ENCODE assay signal across 8 cellular contexts in the genomic region with DNA sequence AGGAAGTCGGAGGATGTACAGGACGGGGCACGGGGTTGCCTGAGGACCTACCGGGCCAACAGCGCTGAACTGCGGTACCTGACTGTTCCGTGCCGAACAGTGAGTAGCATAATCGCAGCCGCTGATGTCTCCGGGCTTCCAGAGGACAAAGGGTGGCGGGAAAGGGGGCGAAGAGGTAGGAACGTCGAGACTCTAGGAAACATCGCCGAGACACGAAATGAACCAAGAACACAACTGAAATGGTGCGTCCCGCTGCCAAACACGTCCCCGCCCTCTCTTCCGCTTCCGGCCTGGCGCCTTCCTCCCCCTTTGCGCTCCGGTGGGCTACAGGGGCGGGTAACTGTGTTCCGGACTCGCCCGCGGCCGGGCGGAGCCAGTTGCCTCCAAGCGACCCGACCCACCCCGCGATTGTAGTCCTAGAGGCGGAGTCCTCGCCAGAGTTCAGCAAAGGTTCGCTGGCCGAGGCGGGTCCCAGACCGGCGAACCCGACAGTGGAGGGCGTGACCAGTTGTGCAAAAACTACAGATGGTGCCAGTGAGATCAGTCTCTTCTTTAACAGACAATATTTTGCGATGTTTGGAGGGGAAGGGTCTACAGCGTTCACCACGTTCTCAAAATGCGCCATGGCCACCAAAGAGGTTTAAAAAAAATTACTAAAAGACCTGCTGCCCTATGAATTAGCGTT. TPM values are rescaled to one million over a fixed set of nuclear protein-coding genes. Genes with fewer than 3 reads are reported as not detected.
A peak's percentile ranks its signal among the peaks of the same experiment; 100 is the strongest.
DNase-seq lines count a peak whose midpoint lies in the region; ATAC-seq and TF ChIP-seq lines count a peak whose summit lies in the region.

MRPS31 (minus strand) TSS at position 257 of the 685 bp plus-strand sequence; CDS start at position 203, 54 bp downstream.

- H3K27ac Mint-ChIP-seq in activated CD4-positive, alpha-beta T cell treated with anti-CD3 and anti-CD28 coated beads, Interleukin-2, amount 10 ng/mL, durations not matched to agents 24 days and 14 days, result peak within 1 kb of the TSS; percentile 98

- H3K4me3 ChIP-seq in BJ (ENCODE audit: low read depth, low read length) (peak within 1 kb of the TSS; percentile 54), coronary artery (peak within 1 kb of the TSS; percentile 80)

- H3K27me3 ChIP-seq in BJ (ENCODE audit: control insufficient read depth, insufficient read depth, low read length), result no peaks in the 10 kb centered on the region

- peak; percentile 47 for DNase-seq in BJ (ENCODE audit: low read depth)
- DNase-seq in NCI-H526 treated with DMSO at 0.1 percent for 48 hours (lab: John Stamatoyannopoulos, UW), result peak; percentile 93
- peak; percentile 98 for DNase-seq in activated CD4-positive, alpha-beta T cell treated with anti-CD3 and anti-CD28 coated beads, Interleukin-2, amount 10 ng/mL, durations not matched to agents 24 days and 14 days
- DNase-seq in coronary artery (ENCODE audit: low spot score), result peak; percentile 97
- peak; percentile 97 for DNase-seq in left kidney (ENCODE audit: low read depth, low spot score)
- peak; percentile 95 to 96 for DNase-seq in stimulated activated CD4-positive, alpha-beta T cell treated with anti-CD3 and anti-CD28 coated beads, Interleukin-2, amount 100 ng/mL, for 24 hours

- no peaks in the 10 kb centered on the region for H3K27me3 Mint-ChIP-seq in activated CD4-positive, alpha-beta T cell treated with anti-CD3 and anti-CD28 coated beads, Interleukin-2, amount 10 ng/mL, durations not matched to agents 24 days and 14 days

- H3K36me3 ChIP-seq in BJ (ENCODE audit: control insufficient read depth, insufficient read depth, low read length), result no peaks in the 10 kb centered on the region

- H3K4me3 Mint-ChIP-seq in activated CD4-positive, alpha-beta T cell treated with anti-CD3 and anti-CD28 coated beads, Interleukin-2, amount 10 ng/mL, durations not matched to agents 24 days and 14 days, result peak within 1 kb of the TSS; percentile 98

- no peaks in the 10 kb centered on the region for H3K9me3 Mint-ChIP-seq in activated CD4-positive, alpha-beta T cell treated with anti-CD3 and anti-CD28 coated beads, Interleukin-2, amount 10 ng/mL, durations not matched to agents 24 days and 14 days

- peaks cover 30% of the 10 kb centered on the region for H3K4me1 Mint-ChIP-seq in activated CD4-positive, alpha-beta T cell treated with anti-CD3 and anti-CD28 coated beads, Interleukin-2, amount 10 ng/mL, durations not matched to agents 24 days and 14 days

- peak within 1 kb of the TSS; percentile 84 to 85 for H3K27ac ChIP-seq in coronary artery

- peaks cover 12% of the 10 kb centered on the region for H3K36me3 Mint-ChIP-seq in activated CD4-positive, alpha-beta T cell treated with anti-CD3 and anti-CD28 coated beads, Interleukin-2, amount 10 ng/mL, durations not matched to agents 24 days and 14 days (ENCODE audit: low read depth)

- CTCF ChIA-PET in BJ (lab: Yijun Ruan, JAX), result no interaction called here

- POLR2A ChIA-PET in BJ (lab: Charles Lee), result no interaction called here

- ATAC-seq in GM19324 (IDR thresholded peaks at IDR 0.05; ENCODE audit: low FRiP score, unreplicated experiment), result peak; percentile 97
- ATAC-seq in HG03469 (IDR thresholded peaks at IDR 0.05; ENCODE audit: unreplicated experiment), result peak; percentile 95

- TF ChIP-seq CTCF in BJ (IDR thresholded peaks at IDR 0.05; ENCODE audit: insufficient read depth, low read depth, low read length) (no peak), coronary artery (IDR thresholded peaks at IDR 0.05) (no peak)

- intact Hi-C loops in activated CD4-positive, alpha-beta T cell treated with anti-CD3 and anti-CD28 coated beads, Interleukin-2, amount 10 ng/mL, durations not matched to agents 24 days and 14 days (cut with micrococcal nuclease), result loop anchor here (1.0 to 10.0 kb wide), 5 partner anchors 18 to 988 kb away; partner anchors contain the start of genes FOXO1, KBTBD7 and SLC25A15

RNA-seq across cellular contexts. Expression of gene MRPS31, which starts in this region (rescaled TPM):
- polyA plus RNA-seq in BJ (2011; rRNA removed), result 7.6 and 13.8 TPM in 2 replicates
- 3.8 and 4.5 TPM in 2 replicates for polyA minus RNA-seq in BJ (2011; rRNA and poly(A)+ RNA removed)
- 46.3 TPM in 2 replicates for total RNA-seq in activated CD4-positive, alpha-beta T cell treated with anti-CD3 and anti-CD28 coated beads, Interleukin-2, amount 10 ng/mL, durations not matched to agents 24 days and 14 days

Comparison
In these comparisons a context has a peak if more than half of its experiments do, and no peak if none do; other contexts are left out.
1. Peak in every context shown above with its lines: DNase-seq, ATAC-seq, H3K4me3 ChIP-seq and H3K27ac ChIP-seq.
2. DNase-seq: peak in every context shown above with its lines; median percentile 98 in activated CD4-positive, alpha-beta T cell treated with anti-CD3 and anti-CD28 coated beads, Interleukin-2, amount 10 ng/mL, durations not matched to agents 24 days and 14 days; 97 in coronary artery; 97 in left kidney; 96 in stimulated activated CD4-positive, alpha-beta T cell treated with anti-CD3 and anti-CD28 coated beads, Interleukin-2, amount 100 ng/mL, for 24 hours; 93 in NCI-H526 treated with DMSO at 0.1 percent for 48 hours; 47 in BJ.